15 cellular contexts compared by ENCODE assay signal in the genomic region with DNA sequence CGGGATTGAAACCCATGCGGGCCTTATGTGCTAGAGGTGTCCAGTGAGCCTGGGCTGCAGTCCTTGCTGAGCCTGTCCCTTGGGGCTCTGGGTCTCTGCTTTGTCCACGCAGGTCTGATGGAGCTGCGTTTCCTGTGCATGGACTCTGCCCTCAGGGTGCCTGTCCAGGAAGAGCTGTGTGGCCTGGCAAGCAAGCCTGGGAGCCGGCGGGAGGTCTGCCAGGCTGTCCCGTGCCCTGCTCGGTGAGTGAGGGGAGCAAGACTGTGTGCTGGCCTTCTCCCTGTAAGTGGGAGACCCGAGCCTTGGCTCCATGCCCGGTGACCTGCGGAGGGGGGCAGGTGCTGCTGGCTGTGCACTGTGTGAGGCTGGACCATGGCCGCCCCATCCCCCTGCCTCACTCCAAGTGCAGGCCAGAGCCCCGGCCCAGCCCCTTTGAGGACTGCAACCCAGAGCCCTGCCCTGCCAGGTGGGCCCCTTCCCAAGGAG.
"Had no signal": no experiment of that assay in that cellular context is flagged by ENCODE, and none has a peak within 500 bp of the region (broad histone marks: within the 10 kb centered on the region; RNA-seq: fewer than 3 reads in every experiment).

No MANE protein-coding gene starts in this region.

- ATAC-seq: activated CD4-positive, alpha-beta T cell treated with anti-CD3 and anti-CD28 coated beads for 36 hours; activated naive CD8-positive, alpha-beta T cell treated with anti-CD3 and anti-CD28 coated beads, Interleukin-2, amount 50 U/mL, for 24 hours; activated T-helper 17 cell treated with anti-CD3 and anti-CD28 coated beads, Interleukin-2, amount 50 U/mL, for 72 hours; stimulated activated naive CD8-positive, alpha-beta T cell treated with anti-CD3 and anti-CD28 coated beads, Interleukin-15, amount 100 ng/mL, for 72 hours had no signal

- H3K4me3 ChIP-seq: colonic mucosa, left ventricle myocardium inferior, ovary, upper lobe of left lung had no signal

- H3K27me3 Mint-ChIP-seq: activated CD4-positive, alpha-beta memory T cell treated with anti-CD3 and anti-CD28 coated beads for 36 hours; activated CD4-positive, alpha-beta T cell treated with anti-CD3 and anti-CD28 coated beads for 36 hours; activated naive CD8-positive, alpha-beta T cell treated with anti-CD3 and anti-CD28 coated beads, Interleukin-2, amount 50 U/mL, for 24 hours; stimulated activated naive CD8-positive, alpha-beta T cell treated with anti-CD3 and anti-CD28 coated beads, Interleukin-15, amount 100 ng/mL, for 72 hours had no signal

- H3K27ac ChIP-seq: brain microvascular endothelial cell, colonic mucosa, left ventricle myocardium inferior, ovary, upper lobe of left lung had no signal

- DNase-seq: activated CD4-positive, alpha-beta memory T cell treated with anti-CD3 and anti-CD28 coated beads for 36 hours; activated CD4-positive, alpha-beta T cell treated with anti-CD3 and anti-CD28 coated beads for 36 hours; activated naive CD4-positive, alpha-beta T cell treated with Interleukin-2 at 50 U/mL for 16 hours; activated naive CD8-positive, alpha-beta T cell treated with anti-CD3 and anti-CD28 coated beads, Interleukin-2, amount 50 U/mL, for 24 hours; anterior cingulate cortex; brain microvascular endothelial cell; central memory CD4-positive, alpha-beta T cell; colonic mucosa; head of caudate nucleus; left ventricle myocardium inferior; ovary; stimulated activated naive CD8-positive, alpha-beta T cell treated with anti-CD3 and anti-CD28 coated beads, Interleukin-15, amount 100 ng/mL, for 72 hours; upper lobe of left lung had no signal

- H3K9me3 Mint-ChIP-seq: activated CD4-positive, alpha-beta memory T cell treated with anti-CD3 and anti-CD28 coated beads for 36 hours; activated naive CD8-positive, alpha-beta T cell treated with anti-CD3 and anti-CD28 coated beads, Interleukin-2, amount 50 U/mL, for 24 hours; activated T-helper 17 cell treated with anti-CD3 and anti-CD28 coated beads, Interleukin-2, amount 50 U/mL, for 72 hours; stimulated activated naive CD8-positive, alpha-beta T cell treated with anti-CD3 and anti-CD28 coated beads, Interleukin-15, amount 100 ng/mL, for 72 hours; T-helper 2 cell treated with Interferon-gamma antibody and Interleukin-4, amounts not matched to agents 5 μg/mL and 100 μg/mL, for 36 hours had no signal

- H3K4me1 Mint-ChIP-seq: activated CD4-positive, alpha-beta T cell treated with anti-CD3 and anti-CD28 coated beads for 36 hours; activated naive CD8-positive, alpha-beta T cell treated with anti-CD3 and anti-CD28 coated beads, Interleukin-2, amount 50 U/mL, for 24 hours; activated T-helper 17 cell treated with anti-CD3 and anti-CD28 coated beads, Interleukin-2, amount 50 U/mL, for 72 hours; stimulated activated naive CD8-positive, alpha-beta T cell treated with anti-CD3 and anti-CD28 coated beads, Interleukin-15, amount 100 ng/mL, for 72 hours had no signal

- H3K36me3 Mint-ChIP-seq: activated CD4-positive, alpha-beta memory T cell treated with anti-CD3 and anti-CD28 coated beads for 36 hours had no signal

- H3K4me1 ChIP-seq: colonic mucosa, left ventricle myocardium inferior, upper lobe of left lung had no signal

- H3K27ac Mint-ChIP-seq: activated CD4-positive, alpha-beta memory T cell treated with anti-CD3 and anti-CD28 coated beads for 36 hours; activated CD4-positive, alpha-beta T cell treated with anti-CD3 and anti-CD28 coated beads for 36 hours; activated naive CD8-positive, alpha-beta T cell treated with anti-CD3 and anti-CD28 coated beads, Interleukin-2, amount 50 U/mL, for 24 hours; activated T-helper 17 cell treated with anti-CD3 and anti-CD28 coated beads, Interleukin-2, amount 50 U/mL, for 72 hours; stimulated activated naive CD8-positive, alpha-beta T cell treated with anti-CD3 and anti-CD28 coated beads, Interleukin-15, amount 100 ng/mL, for 72 hours; T-helper 2 cell treated with Interferon-gamma antibody and Interleukin-4, amounts not matched to agents 5 μg/mL and 100 μg/mL, for 36 hours had no signal

- H3K27me3 ChIP-seq: colonic mucosa, ovary, upper lobe of left lung had no signal

- H3K9me3 ChIP-seq: colonic mucosa, left ventricle myocardium inferior, ovary, upper lobe of left lung had no signal

- H3K36me3 ChIP-seq: brain microvascular endothelial cell, colonic mucosa, left ventricle myocardium inferior, ovary, upper lobe of left lung had no signal

- H3K4me3 Mint-ChIP-seq: activated CD4-positive, alpha-beta memory T cell treated with anti-CD3 and anti-CD28 coated beads for 36 hours; activated CD4-positive, alpha-beta T cell treated with anti-CD3 and anti-CD28 coated beads for 36 hours; activated naive CD8-positive, alpha-beta T cell treated with anti-CD3 and anti-CD28 coated beads, Interleukin-2, amount 50 U/mL, for 24 hours; activated T-helper 17 cell treated with anti-CD3 and anti-CD28 coated beads, Interleukin-2, amount 50 U/mL, for 72 hours; stimulated activated naive CD8-positive, alpha-beta T cell treated with anti-CD3 and anti-CD28 coated beads, Interleukin-15, amount 100 ng/mL, for 72 hours; T-helper 2 cell treated with Interferon-gamma antibody and Interleukin-4, amounts not matched to agents 5 μg/mL and 100 μg/mL, for 36 hours had no signal
